In the genomic region with DNA sequence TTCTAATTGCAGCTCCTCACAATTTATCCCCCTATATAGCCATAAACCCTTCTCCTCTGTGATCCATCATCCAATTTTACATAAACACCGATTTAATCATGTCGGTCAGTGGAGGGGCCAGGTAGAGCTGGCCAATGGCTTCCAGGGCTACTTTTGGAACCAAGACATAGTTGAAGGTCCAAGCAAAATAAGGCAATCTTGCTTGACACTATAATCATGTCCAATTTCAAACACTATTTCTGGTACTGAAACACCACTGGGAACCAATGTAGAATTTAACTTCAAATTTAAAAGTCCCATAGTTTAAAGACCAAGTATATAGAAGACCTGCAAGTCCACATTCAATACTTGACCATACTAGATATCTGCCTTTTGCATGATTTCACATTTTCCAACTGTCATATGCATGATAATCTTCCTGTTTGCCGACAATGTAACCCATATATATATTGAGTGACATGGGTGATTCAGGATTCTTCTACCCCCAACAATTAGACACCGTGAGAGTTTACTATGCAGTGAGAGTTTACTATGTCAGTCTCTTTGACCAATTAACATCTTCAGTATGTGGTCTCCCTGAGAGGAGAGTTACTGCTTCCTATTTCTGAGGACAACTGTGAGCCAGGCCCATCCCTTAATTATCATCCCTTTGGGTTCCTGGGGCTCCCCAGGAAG, we compare ENCODE assay signal across 25 cellular contexts. TPM values are rescaled to one million over a fixed set of nuclear protein-coding genes. Genes with fewer than 3 reads are reported as not detected.
DNase-seq lines count a peak whose midpoint lies in the region; ATAC-seq and TF ChIP-seq lines count a peak whose summit lies in the region.
"Had no signal": no experiment of that assay in that cellular context is flagged by ENCODE, and none has a peak within 500 bp of the region (broad histone marks: within the 10 kb centered on the region; RNA-seq: fewer than 3 reads in every experiment).

No MANE protein-coding gene starts in this region.

- no peaks in the 10 kb centered on the region for H3K9me3 Mint-ChIP-seq in CD8-positive, alpha-beta T cell
- peaks cover 9% of the 10 kb centered on the region for H3K9me3 Mint-ChIP-seq in activated CD8-positive, alpha-beta T cell treated with anti-CD3 and anti-CD28 coated beads, Interleukin-2, amount 10 ng/mL, durations not matched to agents 7 days and 5 days (ENCODE audit: insufficient read depth)
- no peaks in the 10 kb centered on the region for H3K9me3 Mint-ChIP-seq in naive thymus-derived CD8-positive, alpha-beta T cell
- H3K9me3 Mint-ChIP-seq: HFFc6 had no signal

- peaks cover 50% of the 10 kb centered on the region for H3K36me3 Mint-ChIP-seq in CD8-positive, alpha-beta T cell
- peaks cover 71% of the 10 kb centered on the region for H3K36me3 Mint-ChIP-seq in activated CD8-positive, alpha-beta T cell treated with anti-CD3 and anti-CD28 coated beads, Interleukin-2, amount 10 ng/mL, durations not matched to agents 7 days and 5 days (ENCODE audit: low read depth)
- peaks cover 0 to 23% (median 0%) of the 10 kb centered on the region in 3 donors for H3K36me3 Mint-ChIP-seq in naive thymus-derived CD8-positive, alpha-beta T cell

- H3K27ac Mint-ChIP-seq in CD8-positive, alpha-beta T cell: peak overlapping the region; percentile 80
- H3K27ac Mint-ChIP-seq in activated CD8-positive, alpha-beta T cell treated with anti-CD3 and anti-CD28 coated beads, Interleukin-2, amount 10 ng/mL, durations not matched to agents 7 days and 5 days: peak overlapping the region; percentile 14
- H3K27ac Mint-ChIP-seq in naive thymus-derived CD8-positive, alpha-beta T cell: peak overlapping the region; percentile 84 to 96 (median 92)
- H3K27ac Mint-ChIP-seq: activated T-helper 1 cell treated with anti-CD3 and anti-CD28 coated beads, Interleukin-12 subunit alpha, Interleukin-12 subunit beta, Interleukin-2, Interleukin-4 antibody, amounts not matched to agents 30 ng/mL and 10 ng/mL and 1 ng/mL, durations not matched to agents 14 hours and 24 hours and 36 hours; GM23338; HFFc6; nephron had no signal

- intact Hi-C loops in CD8-positive, alpha-beta T cell (cut with DNase I, micrococcal nuclease): no loop called here

- peak; percentile 29 for DNase-seq in NOMO-1 treated with DMSO at 0.1 percent for 48 hours (lab: John Stamatoyannopoulos, UW; ENCODE audit: unreplicated experiment)
- DNase-seq in NOMO-1 treated with dmso at 0.1 percent for 144 hours (lab: John Stamatoyannopoulos, UW; ENCODE audit: unreplicated experiment): no peak
- DNase-seq in CD8-positive, alpha-beta T cell: no peak
- DNase-seq in activated CD8-positive, alpha-beta T cell treated with anti-CD3 and anti-CD28 coated beads, Interleukin-2, amount 10 ng/mL, durations not matched to agents 7 days and 5 days: no peak
- DNase-seq in naive thymus-derived CD8-positive, alpha-beta T cell: no peak
- no peak for DNase-seq in AML-193 (lab: John Stamatoyannopoulos, UW)
- DNase-seq in iPS-NIHi11 (ENCODE audit: low spot score): no peak
- DNase-seq: 8988T; DND-41; HFFc6; IMR-90; NCI-H1436; NCI-H2107; NCI-H446; SJCRH30; stimulated activated CD4-positive, alpha-beta T cell treated with anti-CD3 and anti-CD28 coated beads, Interleukin-4, amount 100 ng/mL, for 1 hour; stimulated activated naive CD4-positive, alpha-beta T cell treated with Interleukin-2 at 50 U/mL for 16 hours; T-helper 1 cell; tibial artery had no signal

- no peaks in the 10 kb centered on the region for H3K27me3 ChIP-seq in CD8-positive, alpha-beta T cell (ENCODE audit: insufficient read depth, low read length)
- H3K27me3 ChIP-seq: SJCRH30, tibial artery had no signal

- no peak overlapping the region for H3K4me3 ChIP-seq in CD8-positive, alpha-beta T cell (ENCODE audit: low read depth, low read length)
- H3K4me3 ChIP-seq: GM23338, SJCRH30, tibial artery had no signal

- TF ChIP-seq CTCF in CD8-positive, alpha-beta T cell (IDR thresholded peaks at IDR 0.05): no peak

- peak overlapping the region; percentile 6 for H3K4me3 Mint-ChIP-seq in CD8-positive, alpha-beta T cell
- H3K4me3 Mint-ChIP-seq in activated CD8-positive, alpha-beta T cell treated with anti-CD3 and anti-CD28 coated beads, Interleukin-2, amount 10 ng/mL, durations not matched to agents 7 days and 5 days: no peak overlapping the region
- H3K4me3 Mint-ChIP-seq in naive thymus-derived CD8-positive, alpha-beta T cell: peak overlapping the region in 9 of 10 donors; percentile 4 to 78 (median 46)
- H3K4me3 Mint-ChIP-seq: activated T-helper 1 cell treated with anti-CD3 and anti-CD28 coated beads, Interleukin-12 subunit alpha, Interleukin-12 subunit beta, Interleukin-2, Interleukin-4 antibody, amounts not matched to agents 30 ng/mL and 10 ng/mL and 1 ng/mL, durations not matched to agents 14 hours and 24 hours and 36 hours; GM23338; HFFc6; nephron had no signal

- H3K27me3 Mint-ChIP-seq in CD8-positive, alpha-beta T cell (ENCODE audit: low read depth): no peaks in the 10 kb centered on the region
- no peaks in the 10 kb centered on the region for H3K27me3 Mint-ChIP-seq in activated CD8-positive, alpha-beta T cell treated with anti-CD3 and anti-CD28 coated beads, Interleukin-2, amount 10 ng/mL, durations not matched to agents 7 days and 5 days (ENCODE audit: low read depth)
- no peaks in the 10 kb centered on the region for H3K27me3 Mint-ChIP-seq in naive thymus-derived CD8-positive, alpha-beta T cell

- peaks cover 51% of the 10 kb centered on the region for H3K4me1 ChIP-seq in CD8-positive, alpha-beta T cell (ENCODE audit: insufficient read depth, low read length)
- H3K4me1 ChIP-seq: SJCRH30, tibial artery had no signal

- no peak overlapping the region for H3K27ac ChIP-seq in CD8-positive, alpha-beta T cell (ENCODE audit: low read depth, low read length)
- H3K27ac ChIP-seq: epithelial cell of prostate, SJCRH30, tibial artery had no signal

- no peak for ATAC-seq in CD8-positive, alpha-beta T cell
- ATAC-seq in activated CD8-positive, alpha-beta T cell treated with anti-CD3 and anti-CD28 coated beads, Interleukin-2, amount 10 ng/mL, durations not matched to agents 7 days and 5 days: no peak
- no peak for ATAC-seq in naive thymus-derived CD8-positive, alpha-beta T cell
- ATAC-seq in GM19452 (IDR thresholded peaks at IDR 0.05; ENCODE audit: unreplicated experiment): no peak
- ATAC-seq: GM23338, Panc1 had no signal

- no peaks in the 10 kb centered on the region for H3K36me3 ChIP-seq in CD8-positive, alpha-beta T cell (ENCODE audit: insufficient read depth, low read length)
- H3K36me3 ChIP-seq: SJCRH30, tibial artery had no signal

- H3K4me1 Mint-ChIP-seq in CD8-positive, alpha-beta T cell (ENCODE audit: low read depth): peaks cover 87% of the 10 kb centered on the region
- peaks cover 61% of the 10 kb centered on the region for H3K4me1 Mint-ChIP-seq in activated CD8-positive, alpha-beta T cell treated with anti-CD3 and anti-CD28 coated beads, Interleukin-2, amount 10 ng/mL, durations not matched to agents 7 days and 5 days (ENCODE audit: low read depth)
- H3K4me1 Mint-ChIP-seq in naive thymus-derived CD8-positive, alpha-beta T cell: peaks cover 57 to 91% (median 88%) of the 10 kb centered on the region in 4 donors
- H3K4me1 Mint-ChIP-seq: nephron had no signal

- POLR2A ChIA-PET in CD8-positive, alpha-beta T cell (lab: Charles Lee): interaction anchor here (0.7 to 1.0 kb wide), 2 partner anchors 79 to 120 kb away, joined by 3 to 4 read pairs; no protein-coding TSS in a partner anchor
- POLR2A ChIA-PET in activated CD8-positive, alpha-beta T cell treated with anti-CD3 and anti-CD28 coated beads, Interleukin-2, amount 10 ng/mL, durations not matched to agents 7 days and 5 days (lab: Charles Lee): no interaction called here
- POLR2A ChIA-PET in naive thymus-derived CD8-positive, alpha-beta T cell (lab: Charles Lee): interaction anchor here (0.7 to 1.4 kb wide), 2 partner anchors 19 to 94 kb away, joined by 3 to 6 read pairs; no protein-coding TSS in a partner anchor

- no peaks in the 10 kb centered on the region for H3K9me3 ChIP-seq in CD8-positive, alpha-beta T cell (ENCODE audit: low read length)
- H3K9me3 ChIP-seq: SJCRH30, tibial artery had no signal

- CTCF ChIA-PET in CD8-positive, alpha-beta T cell (lab: Charles Lee): interaction anchor here (0.7 kb wide), 2 partner anchors 22 to 49 kb away, joined by 3 read pairs; no protein-coding TSS in a partner anchor
- CTCF ChIA-PET in activated CD8-positive, alpha-beta T cell treated with anti-CD3 and anti-CD28 coated beads, Interleukin-2, amount 10 ng/mL, durations not matched to agents 7 days and 5 days (lab: Charles Lee): no interaction called here

RNA-seq across cellular contexts. Expression of a gene that starts 31.9 kb away (rescaled TPM):
- total RNA-seq in CD8-positive, alpha-beta T cell: 10 to 100 TPM; 41.0 to 44.4 TPM
- 10 to 100 TPM; 22.1 to 28.9 TPM for total RNA-seq in activated CD8-positive, alpha-beta T cell treated with anti-CD3 and anti-CD28 coated beads, Interleukin-2, amount 10 ng/mL, durations not matched to agents 7 days and 5 days
- total RNA-seq in naive thymus-derived CD8-positive, alpha-beta T cell: 10 to 100 TPM; 28.7 to 34.1 TPM
- polyA plus RNA-seq in naive thymus-derived CD8-positive, alpha-beta T cell: 10 to 100 TPM; 19.2 to 91.4 (median 71.1) TPM
- total RNA-seq: SJCRH30 had no signal

Comparison
In these comparisons a context has a peak if more than half of its experiments do, and no peak if none do; other contexts are left out.
1. H3K27ac Mint-ChIP-seq: peak in every context shown above with its lines; median percentile 92 in naive thymus-derived CD8-positive, alpha-beta T cell; 80 in CD8-positive, alpha-beta T cell; 14 in activated CD8-positive, alpha-beta T cell treated with anti-CD3 and anti-CD28 coated beads, Interleukin-2, amount 10 ng/mL, durations not matched to agents 7 days and 5 days.